Comparison of ENCODE assay signal across 9 cellular contexts in genomic region chr15:57034613-57035012, GRCh38.
"Had no signal": no experiment of that assay in that cellular context is flagged by ENCODE, and none has a peak within 500 bp of the region (broad histone marks: within the 10 kb centered on the region; RNA-seq: fewer than 3 reads in every experiment).

No MANE protein-coding gene starts in this region.

- H3K36me3 ChIP-seq: HAP-1 had no signal

- H3K27ac ChIP-seq: GM23248, HL-60 had no signal

- H2AFZ ChIP-seq: GM23248 had no signal

- H3K9me3 ChIP-seq: HAP-1 had no signal

- ATAC-seq: HCT116 had no signal

- DNase-seq: GM23248, GOT3, H7, HFFc6, IMR-90 had no signal

- H3K4me3 ChIP-seq: GM23248, HAP-1, K562 had no signal

- H3K9ac ChIP-seq: GM23248 had no signal

- FAIRE-seq: K562 had no signal
